ENCODE assay signal across 8 cellular contexts in genomic region chr5:75681125-75681830, GRCh38. TPM values are rescaled to one million over a fixed set of nuclear protein-coding genes. Genes with fewer than 3 reads are reported as not detected.
DNase-seq lines count a peak whose midpoint lies in the region; ATAC-seq and TF ChIP-seq lines count a peak whose summit lies in the region.

No MANE protein-coding gene starts in this region.

- no peaks in the 10 kb centered on the region for H3K9me3 ChIP-seq in CD4-positive, CD25-positive, alpha-beta regulatory T cell (ENCODE audit: control insufficient read depth in 2 of 2, low read length in 2 of 2)
- no peaks in the 10 kb centered on the region for H3K9me3 ChIP-seq in parathyroid adenoma (ENCODE audit: control insufficient read depth, low read length)

- DNase-seq in CD4-positive, CD25-positive, alpha-beta regulatory T cell: peak in 2 of 3 donors; percentile 44 to 63
- peak; percentile 32 for DNase-seq in HFFc6
- DNase-seq in RPMI8226: peak; percentile 53
- peak; percentile 51 to 69 for DNase-seq in erythroblast (lab: John Stamatoyannopoulos, UW)

- H3K27me3 Mint-ChIP-seq in CD4-positive, CD25-positive, alpha-beta regulatory T cell: no peaks in the 10 kb centered on the region
- no peaks in the 10 kb centered on the region for H3K27me3 Mint-ChIP-seq in HFFc6 (ENCODE audit: insufficient read depth)

- no peak overlapping the region for H3K27ac Mint-ChIP-seq in CD4-positive, CD25-positive, alpha-beta regulatory T cell
- H3K27ac Mint-ChIP-seq in HFFc6: no peak overlapping the region; the same call in 1 of the 2 replicates

- ATAC-seq in CD4-positive, CD25-positive, alpha-beta regulatory T cell (ENCODE audit: low read depth in 2 of 2): peak in 1 of 2 donors; percentile 53
- ATAC-seq in esophagus mucosa (no peak), GM21526 (IDR thresholded peaks at IDR 0.05; ENCODE audit: low FRiP score, unreplicated experiment) (no peak), HG03175 (IDR thresholded peaks at IDR 0.05; ENCODE audit: unreplicated experiment) (no peak)

- H3K9ac ChIP-seq in parathyroid adenoma: no peak overlapping the region

- H3K9me3 Mint-ChIP-seq in CD4-positive, CD25-positive, alpha-beta regulatory T cell: no peaks in the 10 kb centered on the region
- H3K9me3 Mint-ChIP-seq in HFFc6: no peaks in the 10 kb centered on the region

- H3K27ac ChIP-seq in CD4-positive, CD25-positive, alpha-beta regulatory T cell (ENCODE audit: insufficient read depth, low read length, poor library complexity, severe bottlenecking): peak overlapping the region; percentile 23
- H3K27ac ChIP-seq in parathyroid adenoma: no peak overlapping the region

- peaks cover 12% of the 10 kb centered on the region for H3K36me3 Mint-ChIP-seq in CD4-positive, CD25-positive, alpha-beta regulatory T cell
- no peaks in the 10 kb centered on the region; the same call in 1 of the 2 replicates for H3K36me3 Mint-ChIP-seq in HFFc6 (ENCODE audit: low read depth)

- H3K36me3 ChIP-seq in CD4-positive, CD25-positive, alpha-beta regulatory T cell (ENCODE audit: control insufficient read depth, insufficient read depth, low read length): peaks cover 8% of the 10 kb centered on the region
- H3K36me3 ChIP-seq in parathyroid adenoma (ENCODE audit: control insufficient read depth, insufficient read depth, low read length): no peaks in the 10 kb centered on the region

- TF ChIP-seq CTCF in HFFc6 (IDR thresholded peaks at IDR 0.05) (peak; percentile 93), parathyroid adenoma (IDR thresholded peaks at IDR 0.05) (peak; percentile 79)

- no peaks in the 10 kb centered on the region for H3K79me2 ChIP-seq in parathyroid adenoma

- H3K4me3 Mint-ChIP-seq in CD4-positive, CD25-positive, alpha-beta regulatory T cell: no peak overlapping the region
- H3K4me3 Mint-ChIP-seq in HFFc6: peak overlapping the region; percentile 78

- H2AFZ ChIP-seq in parathyroid adenoma: peak overlapping the region; percentile 54

- no peak for TF ChIP-seq POLR2A in erythroblast (IDR thresholded peaks at IDR 0.05; ENCODE audit: low read length)

- H3K27me3 ChIP-seq in CD4-positive, CD25-positive, alpha-beta regulatory T cell (ENCODE audit: control insufficient read depth, insufficient read depth, low read length): no peaks in the 10 kb centered on the region
- H3K27me3 ChIP-seq in parathyroid adenoma (ENCODE audit: control insufficient read depth, insufficient read depth, low read length): no peaks in the 10 kb centered on the region

- no peak overlapping the region for H3K4me3 ChIP-seq in CD4-positive, CD25-positive, alpha-beta regulatory T cell (ENCODE audit: low read depth, low read length)
- H3K4me3 ChIP-seq in parathyroid adenoma (ENCODE audit: low read depth, low read length): peak overlapping the region; percentile 18

- peaks cover 6 to 27% (median 14%) of the 10 kb centered on the region in 4 donors for H3K4me1 Mint-ChIP-seq in CD4-positive, CD25-positive, alpha-beta regulatory T cell
- peaks cover 18% of the 10 kb centered on the region for H3K4me1 Mint-ChIP-seq in HFFc6 (ENCODE audit: low read depth)

- peaks cover 23% of the 10 kb centered on the region for H3K4me1 ChIP-seq in CD4-positive, CD25-positive, alpha-beta regulatory T cell (ENCODE audit: control insufficient read depth, insufficient read depth, low read length, poor library complexity, severe bottlenecking)
- peaks cover 9% of the 10 kb centered on the region for H3K4me1 ChIP-seq in parathyroid adenoma

- peak overlapping the region; percentile 60 for H3K4me2 ChIP-seq in parathyroid adenoma (ENCODE audit: low read length)

RNA-seq across cellular contexts. Expression of gene POC5, which starts 36.0 kb away (rescaled TPM):
- 16.6 TPM for total RNA-seq in CD4-positive, CD25-positive, alpha-beta regulatory T cell
- polyA plus RNA-seq in CD4-positive, CD25-positive, alpha-beta regulatory T cell: 10 to 100 TPM; 13.7 to 21.2 (median 18.3) TPM
- total RNA-seq in HFFc6 (2021; fragmentation: NEBNext Ultra II Directional; extraction: Animal tissue kit (Norgen Biotek cat#: 25700)): 1 to 10 TPM; 3.7 to 6.9 (median 5.4) TPM
- 5.5 TPM for total RNA-seq in esophagus mucosa
